ENCODE assay signal across 21 cellular contexts in the genomic region with DNA sequence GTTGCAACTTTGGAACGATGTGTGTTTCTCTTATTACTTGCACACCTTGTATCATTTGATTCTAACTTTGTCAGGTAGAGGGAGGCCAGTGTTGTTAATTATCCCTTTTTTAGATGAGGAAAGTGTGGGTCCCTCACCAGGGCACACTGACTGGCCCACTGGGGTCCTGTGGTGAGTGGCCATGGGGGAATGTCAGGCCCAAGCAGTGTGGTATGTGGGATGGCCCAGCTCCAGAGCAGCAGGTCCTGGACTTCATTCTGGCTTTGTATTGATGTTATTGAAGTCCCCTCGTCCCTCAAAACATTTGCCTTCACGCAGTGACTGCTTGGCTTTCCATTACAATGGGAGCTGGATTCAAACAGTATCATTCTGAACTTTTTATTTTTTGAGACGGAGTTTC. TPM values are rescaled to one million over a fixed set of nuclear protein-coding genes. Genes with fewer than 3 reads are reported as not detected.
A peak's percentile ranks its signal among the peaks of the same experiment; 100 is the strongest.
DNase-seq lines count a peak whose midpoint lies in the region; ATAC-seq lines count a peak whose summit lies in the region.
"Had no signal": no experiment of that assay in that cellular context is flagged by ENCODE, and none has a peak within 500 bp of the region (broad histone marks: within the 10 kb centered on the region; RNA-seq: fewer than 3 reads in every experiment).

No MANE protein-coding gene starts in this region.

- no peak overlapping the region for H2BK120ac ChIP-seq in neuronal stem cell (ENCODE audit: low read depth, low read length)

- H3K4me3 ChIP-seq in neuronal stem cell (ENCODE audit: low read length in 2 of 2), result no peak overlapping the region
- H3K4me3 ChIP-seq in aorta (ENCODE audit: low read length in 2 of 2), result no peak overlapping the region
- H3K4me3 ChIP-seq: ascending aorta, colonic mucosa, pancreas, SJCRH30, skin epidermis had no signal

- no peak overlapping the region for H4K91ac ChIP-seq in neuronal stem cell (ENCODE audit: low read depth, low read length, poor library complexity)

- no peaks in the 10 kb centered on the region for H3K9me3 Mint-ChIP-seq in T-helper 2 cell treated with Interferon-gamma antibody and Interleukin-4, amounts not matched to agents 5 μg/mL and 100 μg/mL, for 36 hours
- H3K9me3 Mint-ChIP-seq in IgD-negative memory B cell, result no peaks in the 10 kb centered on the region
- no peaks in the 10 kb centered on the region for H3K9me3 Mint-ChIP-seq in activated naive CD8-positive, alpha-beta T cell treated with anti-CD3 and anti-CD28 coated beads, Interleukin-2, amount 10 ng/mL, durations not matched to agents 7 days and 5 days

- H3K4ac ChIP-seq in neuronal stem cell (ENCODE audit: low read length), result no peak overlapping the region

- H2AK5ac ChIP-seq in neuronal stem cell (ENCODE audit: low read depth, low read length), result no peak overlapping the region

- H2BK12ac ChIP-seq in neuronal stem cell (ENCODE audit: low read length), result no peak overlapping the region

- H3K27me3 Mint-ChIP-seq in T-helper 2 cell treated with Interferon-gamma antibody and Interleukin-4, amounts not matched to agents 5 μg/mL and 100 μg/mL, for 36 hours (ENCODE audit: low read depth), result no peaks in the 10 kb centered on the region
- H3K27me3 Mint-ChIP-seq in IgD-negative memory B cell, result peaks cover 1% of the 10 kb centered on the region
- no peaks in the 10 kb centered on the region for H3K27me3 Mint-ChIP-seq in activated naive CD8-positive, alpha-beta T cell treated with anti-CD3 and anti-CD28 coated beads, Interleukin-2, amount 10 ng/mL, durations not matched to agents 7 days and 5 days

- no peaks in the 10 kb centered on the region for H3K27me3 ChIP-seq in neuronal stem cell (ENCODE audit: control insufficient read depth in 3 of 3, insufficient read depth in 3 of 3, low read depth in 1 of 3, low read length in 3 of 3)
- H3K27me3 ChIP-seq in aorta (ENCODE audit: control insufficient read depth in 1 of 2, insufficient read depth in 2 of 2, low read length in 1 of 2), result no peaks in the 10 kb centered on the region
- H3K27me3 ChIP-seq: ascending aorta, colonic mucosa, pancreas, SJCRH30 had no signal

- no peak for DNase-seq in T-helper 2 cell treated with Interferon-gamma antibody and Interleukin-4, amounts not matched to agents 5 μg/mL and 100 μg/mL, for 36 hours (ENCODE audit: low spot score)
- no peak for DNase-seq in T-helper 2 cell
- DNase-seq in activated naive CD8-positive, alpha-beta T cell treated with anti-CD3 and anti-CD28 coated beads, Interleukin-2, amount 10 ng/mL, durations not matched to agents 7 days and 5 days, result no peak
- no peak for DNase-seq in neuronal stem cell (ENCODE audit: low spot score)
- no peak for DNase-seq in cerebellum (ENCODE audit: low spot score)
- no peak for DNase-seq in aorta
- DNase-seq: 8988T; colonic mucosa; erythroblast; HCEC 1CT; head of caudate nucleus; kidney; NCI-H1092 treated with DMSO at 0.1 percent for 48 hours; pancreas; SJCRH30; stimulated activated naive CD4-positive, alpha-beta T cell treated with Interleukin-2 at 50 U/mL for 16 hours had no signal

- WGBS in neuronal stem cell (ENCODE audit: extremely low coverage in 2 of 2, insufficient read length in 2 of 2, insufficient replicate concordance in 1 of 2), 2 donors, result no CpG with 5 or more reads among the region's 4 CpGs
- WGBS in aorta, 2 donors, result 70 to 76% methylated on average over 4 of the region's 4 CpGs

- peak overlapping the region; percentile 85 for H3K27ac Mint-ChIP-seq in T-helper 2 cell treated with Interferon-gamma antibody and Interleukin-4, amounts not matched to agents 5 μg/mL and 100 μg/mL, for 36 hours
- peak overlapping the region in 2 of 3 donors; percentile 13 to 74 for H3K27ac Mint-ChIP-seq in IgD-negative memory B cell
- H3K27ac Mint-ChIP-seq in activated naive CD8-positive, alpha-beta T cell treated with anti-CD3 and anti-CD28 coated beads, Interleukin-2, amount 10 ng/mL, durations not matched to agents 7 days and 5 days, result peak overlapping the region; percentile 85
- H3K27ac Mint-ChIP-seq: CD14-positive monocyte had no signal

- H3K4me1 ChIP-seq in neuronal stem cell (ENCODE audit: control insufficient read depth in 2 of 2, insufficient read depth in 1 of 2, low read depth in 1 of 2, low read length in 2 of 2), result no peaks in the 10 kb centered on the region
- peaks cover 0 to 3% of the 10 kb centered on the region in 2 donors for H3K4me1 ChIP-seq in aorta (ENCODE audit: control insufficient read depth in 1 of 2, insufficient read depth in 2 of 2, low read length in 2 of 2)
- H3K4me1 ChIP-seq: colonic mucosa, SJCRH30 had no signal

- H2BK5ac ChIP-seq in neuronal stem cell (ENCODE audit: low read length), result no peak overlapping the region

- POLR2A ChIA-PET in activated naive CD8-positive, alpha-beta T cell treated with anti-CD3 and anti-CD28 coated beads, Interleukin-2, amount 10 ng/mL, durations not matched to agents 7 days and 5 days (lab: Charles Lee), result interaction anchor here (1.4 to 4.3 kb wide), 2 partner anchors 10 to 21 kb away, joined by 7 to 33 read pairs; no protein-coding TSS in a partner anchor

- H3K36me3 ChIP-seq in neuronal stem cell (replicated peaks in 1 of 2; ENCODE audit: control insufficient read depth in 2 of 2, insufficient read depth in 2 of 2, low read length in 2 of 2), result peaks cover 0 to 33% of the 10 kb centered on the region in 2 donors
- no peaks in the 10 kb centered on the region for H3K36me3 ChIP-seq in aorta (ENCODE audit: control insufficient read depth in 1 of 2, insufficient read depth in 2 of 2, low read length in 1 of 2)
- H3K36me3 ChIP-seq: ascending aorta, colonic mucosa, pancreas had no signal

- intact Hi-C loops in aorta (cut with DNase I), result no loop called here

- H3K14ac ChIP-seq in neuronal stem cell (ENCODE audit: low read length), result no peak overlapping the region

- no peak overlapping the region for H2AFZ ChIP-seq in neuronal stem cell (ENCODE audit: low read length)

- H3K4me2 ChIP-seq in neuronal stem cell (ENCODE audit: insufficient read depth, low read length, poor library complexity, severe bottlenecking), result no peak overlapping the region

- peaks cover 54% of the 10 kb centered on the region for H3K36me3 Mint-ChIP-seq in T-helper 2 cell treated with Interferon-gamma antibody and Interleukin-4, amounts not matched to agents 5 μg/mL and 100 μg/mL, for 36 hours (ENCODE audit: low read depth)
- H3K36me3 Mint-ChIP-seq in IgD-negative memory B cell, result peaks cover 3% of the 10 kb centered on the region
- H3K36me3 Mint-ChIP-seq in activated naive CD8-positive, alpha-beta T cell treated with anti-CD3 and anti-CD28 coated beads, Interleukin-2, amount 10 ng/mL, durations not matched to agents 7 days and 5 days, result peaks cover 35% of the 10 kb centered on the region

- H3K18ac ChIP-seq in neuronal stem cell (ENCODE audit: low read length), result no peak overlapping the region

- H4K8ac ChIP-seq in neuronal stem cell (ENCODE audit: low read depth, low read length), result peak overlapping the region; percentile 19

- ATAC-seq in activated naive CD8-positive, alpha-beta T cell treated with anti-CD3 and anti-CD28 coated beads, Interleukin-2, amount 10 ng/mL, durations not matched to agents 7 days and 5 days (ENCODE audit: low read depth), result no peak
- ATAC-seq in HG03457 (IDR thresholded peaks at IDR 0.05; ENCODE audit: unreplicated experiment) (no peak), aorta (ENCODE audit: low FRiP score) (no peak)

- peaks cover 4% of the 10 kb centered on the region for H3K79me1 ChIP-seq in neuronal stem cell (ENCODE audit: low read depth, low read length)

- H3K4me3 Mint-ChIP-seq in T-helper 2 cell treated with Interferon-gamma antibody and Interleukin-4, amounts not matched to agents 5 μg/mL and 100 μg/mL, for 36 hours, result peak overlapping the region; percentile 62
- H3K4me3 Mint-ChIP-seq in IgD-negative memory B cell, result peak overlapping the region in 2 of 4 donors; percentile 3 to 87
- H3K4me3 Mint-ChIP-seq in activated naive CD8-positive, alpha-beta T cell treated with anti-CD3 and anti-CD28 coated beads, Interleukin-2, amount 10 ng/mL, durations not matched to agents 7 days and 5 days, result peak overlapping the region; percentile 58
- H3K4me3 Mint-ChIP-seq: CD14-positive monocyte had no signal

- H3K9me3 ChIP-seq in neuronal stem cell (replicated peaks in 1 of 2; ENCODE audit: control insufficient read depth in 2 of 2, insufficient read depth in 1 of 2, low read depth in 1 of 2, low read length in 2 of 2), result peaks cover 0 to 3% of the 10 kb centered on the region in 2 donors
- no peaks in the 10 kb centered on the region for H3K9me3 ChIP-seq in aorta (ENCODE audit: control insufficient read depth, low read length)
- H3K9me3 ChIP-seq: ascending aorta, colonic mucosa, pancreas, SJCRH30 had no signal

- peaks cover 78% of the 10 kb centered on the region for H3K4me1 Mint-ChIP-seq in T-helper 2 cell treated with Interferon-gamma antibody and Interleukin-4, amounts not matched to agents 5 μg/mL and 100 μg/mL, for 36 hours (ENCODE audit: low read depth)
- peaks cover 58 to 76% (median 62%) of the 10 kb centered on the region in 3 donors for H3K4me1 Mint-ChIP-seq in IgD-negative memory B cell
- peaks cover 73% of the 10 kb centered on the region for H3K4me1 Mint-ChIP-seq in activated naive CD8-positive, alpha-beta T cell treated with anti-CD3 and anti-CD28 coated beads, Interleukin-2, amount 10 ng/mL, durations not matched to agents 7 days and 5 days

- no peak overlapping the region for H2BK15ac ChIP-seq in neuronal stem cell (ENCODE audit: low read length)

- H3K27ac ChIP-seq in neuronal stem cell (replicated peaks; ENCODE audit: low read length), result no peak overlapping the region
- H3K27ac ChIP-seq in aorta (ENCODE audit: low read depth in 1 of 2, low read length in 2 of 2), result no peak overlapping the region
- H3K27ac ChIP-seq: ascending aorta, colonic mucosa, SJCRH30 had no signal

- no peak overlapping the region for H3K9ac ChIP-seq in neuronal stem cell (ENCODE audit: low read depth, low read length, poor library complexity)

- H3K23ac ChIP-seq in neuronal stem cell (ENCODE audit: low read depth, low read length, poor library complexity), result no peak overlapping the region

RNA-seq across cellular contexts. Expression of gene NCK2, which starts 11.7 kb away (rescaled TPM):
- 19.6 TPM for polyA plus RNA-seq in IgD-negative memory B cell
- 10 to 100 TPM; 69.6 to 70.0 TPM for total RNA-seq in activated naive CD8-positive, alpha-beta T cell treated with anti-CD3 and anti-CD28 coated beads, Interleukin-2, amount 10 ng/mL, durations not matched to agents 7 days and 5 days
- polyA plus RNA-seq in neuronal stem cell (2013, experiment 1 of 2), result 37.1 TPM
- 37.6 TPM for polyA plus RNA-seq in neuronal stem cell (2013, experiment 2 of 2)
- 38.6 TPM for total RNA-seq in cerebellum
- 10 to 100 TPM; 38.9 to 44.6 TPM for total RNA-seq in aorta
- 10 to 100 TPM; 28.8 to 42.9 TPM for polyA plus RNA-seq in aorta
